9 cellular contexts compared by ENCODE assay signal in the genomic region with DNA sequence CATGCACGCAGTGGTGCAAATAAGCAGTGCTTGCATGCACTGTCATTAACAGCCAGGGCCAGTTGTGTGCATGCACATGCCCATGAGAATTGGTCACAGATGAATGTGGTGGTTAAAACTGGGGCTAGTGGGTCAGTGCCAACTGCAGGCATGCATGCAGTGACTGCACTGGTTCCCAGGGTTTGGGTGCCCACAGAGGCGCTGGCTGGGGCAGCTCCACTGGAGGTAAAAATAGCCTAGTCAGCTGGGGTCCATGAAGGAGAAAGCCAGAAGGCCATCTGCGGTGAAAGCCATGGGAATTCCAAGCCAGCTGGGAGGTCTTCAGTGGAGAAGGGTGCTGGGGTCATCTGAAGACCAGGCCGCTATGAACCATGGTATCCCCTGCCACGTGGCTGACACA.
"Had no signal": no experiment of that assay in that cellular context is flagged by ENCODE, and none has a peak within 500 bp of the region (broad histone marks: within the 10 kb centered on the region; RNA-seq: fewer than 3 reads in every experiment).

No MANE protein-coding gene starts in this region.

- DNase-seq: GM23248, GOT3, H7, HFFc6, KBM-7 had no signal

- H3K4me1 ChIP-seq: HAP-1 had no signal

- H3K9me3 ChIP-seq: HAP-1 had no signal

- H2AFZ ChIP-seq: GM23248 had no signal

- H3K27ac ChIP-seq: GM23248, HL-60 had no signal

- H3K9ac ChIP-seq: GM23248 had no signal

- H3K4me3 ChIP-seq: GM23248, HAP-1 had no signal

- ATAC-seq: HCT116, HepG2 had no signal

- H3K36me3 ChIP-seq: HAP-1 had no signal
